In the genomic region with DNA sequence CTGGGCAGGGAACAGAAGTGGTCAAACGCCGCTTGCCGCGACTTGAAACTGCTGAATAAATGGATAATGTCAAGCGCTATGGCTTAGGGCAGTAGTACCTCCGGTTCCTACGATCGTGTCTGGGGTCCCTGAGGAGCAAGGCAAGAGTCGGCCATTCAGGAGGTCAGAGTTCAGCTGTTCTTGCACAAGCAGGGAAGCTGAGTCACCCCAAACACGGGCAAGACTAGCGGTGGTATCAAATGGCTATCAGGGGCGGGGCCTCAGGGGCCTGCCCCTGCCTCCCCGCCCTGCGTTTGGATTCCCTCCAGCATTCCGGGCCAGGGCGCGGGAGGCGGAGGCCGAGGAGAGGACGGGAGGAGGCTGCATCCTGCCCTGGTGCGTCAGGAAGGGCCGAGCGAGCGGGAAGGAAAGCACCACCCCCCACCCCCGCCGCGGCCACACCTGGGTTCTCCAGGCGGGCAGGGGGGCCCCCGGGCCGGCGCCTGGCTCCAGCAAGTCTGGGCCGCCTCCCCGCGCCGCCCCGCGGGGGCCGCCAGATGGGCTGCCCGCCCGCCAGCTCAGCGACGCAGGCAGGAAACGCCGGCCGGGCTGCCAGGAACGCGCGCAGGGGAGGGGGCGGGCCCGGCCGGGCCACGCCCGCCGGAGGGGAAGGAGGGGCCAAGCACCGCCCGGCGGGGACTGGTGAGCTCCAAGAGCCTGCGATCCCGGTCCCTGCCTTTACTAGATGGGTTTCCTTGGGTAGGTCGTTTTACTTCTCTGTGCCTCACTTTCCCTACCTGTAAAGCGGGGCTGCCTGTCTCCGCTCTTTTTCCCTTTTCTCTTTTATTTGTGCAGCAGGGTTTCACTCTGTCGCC, we compare ENCODE assay signal across 1 cellular context.
TF ChIP-seq lines count a peak whose summit lies in the region.

No MANE protein-coding gene starts in this region.

TF ChIP-seq in HepG2, 621 proteins besides CTCF, POLR2A, EP300 and RAD21 (continued from another document and continues in another):
- TF ChIP-seq, protein P1, sequence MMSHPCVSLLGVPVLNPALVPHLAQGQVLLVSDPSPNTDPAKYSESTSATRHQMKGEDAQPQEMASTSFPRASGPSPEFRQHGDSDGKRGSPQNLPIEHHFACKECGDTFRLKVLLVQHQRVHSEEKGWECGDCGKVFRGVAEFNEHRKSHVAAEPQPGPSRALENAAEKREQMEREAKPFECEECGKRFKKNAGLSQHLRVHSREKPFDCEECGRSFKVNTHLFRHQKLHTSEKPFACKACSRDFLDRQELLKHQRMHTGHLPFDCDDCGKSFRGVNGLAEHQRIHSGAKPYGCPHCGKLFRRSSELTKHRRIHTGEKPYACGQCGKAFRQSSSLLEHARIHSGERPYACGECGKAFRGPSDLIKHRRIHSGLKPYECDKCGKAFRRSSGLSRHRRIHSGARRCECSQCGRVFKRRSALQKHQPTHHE (CRISPR knock-in tag; IDR thresholded peaks at IDR 0.05; ENCODE audit: borderline replicate concordance), result peak; percentile 93; the same call in 1 of the 2 replicates
- TF ChIP-seq ZNF343 (CRISPR knock-in tag; IDR thresholded peaks at IDR 0.05), result peak; percentile 94
- TF ChIP-seq, protein P2, sequence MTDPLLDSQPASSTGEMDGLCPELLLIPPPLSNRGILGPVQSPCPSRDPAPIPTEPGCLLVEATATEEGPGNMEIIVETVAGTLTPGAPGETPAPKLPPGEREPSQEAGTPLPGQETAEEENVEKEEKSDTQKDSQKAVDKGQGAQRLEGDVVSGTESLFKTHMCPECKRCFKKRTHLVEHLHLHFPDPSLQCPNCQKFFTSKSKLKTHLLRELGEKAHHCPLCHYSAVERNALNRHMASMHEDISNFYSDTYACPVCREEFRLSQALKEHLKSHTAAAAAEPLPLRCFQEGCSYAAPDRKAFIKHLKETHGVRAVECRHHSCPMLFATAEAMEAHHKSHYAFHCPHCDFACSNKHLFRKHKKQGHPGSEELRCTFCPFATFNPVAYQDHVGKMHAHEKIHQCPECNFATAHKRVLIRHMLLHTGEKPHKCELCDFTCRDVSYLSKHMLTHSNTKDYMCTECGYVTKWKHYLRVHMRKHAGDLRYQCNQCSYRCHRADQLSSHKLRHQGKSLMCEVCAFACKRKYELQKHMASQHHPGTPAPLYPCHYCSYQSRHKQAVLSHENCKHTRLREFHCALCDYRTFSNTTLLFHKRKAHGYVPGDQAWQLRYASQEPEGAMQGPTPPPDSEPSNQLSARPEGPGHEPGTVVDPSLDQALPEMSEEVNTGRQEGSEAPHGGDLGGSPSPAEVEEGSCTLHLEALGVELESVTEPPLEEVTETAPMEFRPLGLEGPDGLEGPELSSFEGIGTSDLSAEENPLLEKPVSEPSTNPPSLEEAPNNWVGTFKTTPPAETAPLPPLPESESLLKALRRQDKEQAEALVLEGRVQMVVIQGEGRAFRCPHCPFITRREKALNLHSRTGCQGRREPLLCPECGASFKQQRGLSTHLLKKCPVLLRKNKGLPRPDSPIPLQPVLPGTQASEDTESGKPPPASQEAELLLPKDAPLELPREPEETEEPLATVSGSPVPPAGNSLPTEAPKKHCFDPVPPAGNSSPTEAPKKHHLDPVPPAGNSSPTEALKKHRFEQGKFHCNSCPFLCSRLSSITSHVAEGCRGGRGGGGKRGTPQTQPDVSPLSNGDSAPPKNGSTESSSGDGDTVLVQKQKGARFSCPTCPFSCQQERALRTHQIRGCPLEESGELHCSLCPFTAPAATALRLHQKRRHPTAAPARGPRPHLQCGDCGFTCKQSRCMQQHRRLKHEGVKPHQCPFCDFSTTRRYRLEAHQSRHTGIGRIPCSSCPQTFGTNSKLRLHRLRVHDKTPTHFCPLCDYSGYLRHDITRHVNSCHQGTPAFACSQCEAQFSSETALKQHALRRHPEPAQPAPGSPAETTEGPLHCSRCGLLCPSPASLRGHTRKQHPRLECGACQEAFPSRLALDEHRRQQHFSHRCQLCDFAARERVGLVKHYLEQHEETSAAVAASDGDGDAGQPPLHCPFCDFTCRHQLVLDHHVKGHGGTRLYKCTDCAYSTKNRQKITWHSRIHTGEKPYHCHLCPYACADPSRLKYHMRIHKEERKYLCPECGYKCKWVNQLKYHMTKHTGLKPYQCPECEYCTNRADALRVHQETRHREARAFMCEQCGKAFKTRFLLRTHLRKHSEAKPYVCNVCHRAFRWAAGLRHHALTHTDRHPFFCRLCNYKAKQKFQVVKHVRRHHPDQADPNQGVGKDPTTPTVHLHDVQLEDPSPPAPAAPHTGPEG (CRISPR knock-in tag; IDR thresholded peaks at IDR 0.05), result peak; percentile 82
- TF ChIP-seq, protein P3, sequence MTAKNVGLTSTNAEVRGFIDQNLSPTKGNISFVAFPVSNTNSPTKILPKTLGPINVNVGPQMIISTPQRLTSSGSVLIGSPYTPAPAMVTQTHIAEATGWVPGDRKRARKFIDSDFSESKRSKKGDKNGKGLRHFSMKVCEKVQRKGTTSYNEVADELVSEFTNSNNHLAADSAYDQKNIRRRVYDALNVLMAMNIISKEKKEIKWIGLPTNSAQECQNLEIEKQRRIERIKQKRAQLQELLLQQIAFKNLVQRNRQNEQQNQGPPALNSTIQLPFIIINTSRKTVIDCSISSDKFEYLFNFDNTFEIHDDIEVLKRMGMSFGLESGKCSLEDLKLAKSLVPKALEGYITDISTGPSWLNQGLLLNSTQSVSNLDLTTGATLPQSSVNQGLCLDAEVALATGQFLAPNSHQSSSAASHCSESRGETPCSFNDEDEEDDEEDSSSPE (CRISPR knock-in tag; IDR thresholded peaks at IDR 0.05), result peak; percentile 92
- TF ChIP-seq KLF9 (CRISPR knock-in tag; IDR thresholded peaks at IDR 0.05; ENCODE audit: low read depth), result peak; percentile 45
- peak; percentile 99 for TF ChIP-seq NR2F6 (IDR thresholded peaks at IDR 0.05)
- TF ChIP-seq NR2F6 (CRISPR knock-in tag; IDR thresholded peaks at IDR 0.05), result peak; percentile 100
- TF ChIP-seq, protein P4, sequence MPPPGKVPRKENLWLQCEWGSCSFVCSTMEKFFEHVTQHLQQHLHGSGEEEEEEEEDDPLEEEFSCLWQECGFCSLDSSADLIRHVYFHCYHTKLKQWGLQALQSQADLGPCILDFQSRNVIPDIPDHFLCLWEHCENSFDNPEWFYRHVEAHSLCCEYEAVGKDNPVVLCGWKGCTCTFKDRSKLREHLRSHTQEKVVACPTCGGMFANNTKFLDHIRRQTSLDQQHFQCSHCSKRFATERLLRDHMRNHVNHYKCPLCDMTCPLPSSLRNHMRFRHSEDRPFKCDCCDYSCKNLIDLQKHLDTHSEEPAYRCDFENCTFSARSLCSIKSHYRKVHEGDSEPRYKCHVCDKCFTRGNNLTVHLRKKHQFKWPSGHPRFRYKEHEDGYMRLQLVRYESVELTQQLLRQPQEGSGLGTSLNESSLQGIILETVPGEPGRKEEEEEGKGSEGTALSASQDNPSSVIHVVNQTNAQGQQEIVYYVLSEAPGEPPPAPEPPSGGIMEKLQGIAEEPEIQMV (CRISPR knock-in tag; IDR thresholded peaks at IDR 0.05; ENCODE audit: low read depth), result peak; percentile 75; the same call in 1 of the 2 replicates
- peak; percentile 82; the same call in 1 of the 2 replicates for TF ChIP-seq KDM5B (CRISPR knock-in tag; IDR thresholded peaks at IDR 0.05; ENCODE audit: borderline replicate concordance)
- TF ChIP-seq, protein P5, sequence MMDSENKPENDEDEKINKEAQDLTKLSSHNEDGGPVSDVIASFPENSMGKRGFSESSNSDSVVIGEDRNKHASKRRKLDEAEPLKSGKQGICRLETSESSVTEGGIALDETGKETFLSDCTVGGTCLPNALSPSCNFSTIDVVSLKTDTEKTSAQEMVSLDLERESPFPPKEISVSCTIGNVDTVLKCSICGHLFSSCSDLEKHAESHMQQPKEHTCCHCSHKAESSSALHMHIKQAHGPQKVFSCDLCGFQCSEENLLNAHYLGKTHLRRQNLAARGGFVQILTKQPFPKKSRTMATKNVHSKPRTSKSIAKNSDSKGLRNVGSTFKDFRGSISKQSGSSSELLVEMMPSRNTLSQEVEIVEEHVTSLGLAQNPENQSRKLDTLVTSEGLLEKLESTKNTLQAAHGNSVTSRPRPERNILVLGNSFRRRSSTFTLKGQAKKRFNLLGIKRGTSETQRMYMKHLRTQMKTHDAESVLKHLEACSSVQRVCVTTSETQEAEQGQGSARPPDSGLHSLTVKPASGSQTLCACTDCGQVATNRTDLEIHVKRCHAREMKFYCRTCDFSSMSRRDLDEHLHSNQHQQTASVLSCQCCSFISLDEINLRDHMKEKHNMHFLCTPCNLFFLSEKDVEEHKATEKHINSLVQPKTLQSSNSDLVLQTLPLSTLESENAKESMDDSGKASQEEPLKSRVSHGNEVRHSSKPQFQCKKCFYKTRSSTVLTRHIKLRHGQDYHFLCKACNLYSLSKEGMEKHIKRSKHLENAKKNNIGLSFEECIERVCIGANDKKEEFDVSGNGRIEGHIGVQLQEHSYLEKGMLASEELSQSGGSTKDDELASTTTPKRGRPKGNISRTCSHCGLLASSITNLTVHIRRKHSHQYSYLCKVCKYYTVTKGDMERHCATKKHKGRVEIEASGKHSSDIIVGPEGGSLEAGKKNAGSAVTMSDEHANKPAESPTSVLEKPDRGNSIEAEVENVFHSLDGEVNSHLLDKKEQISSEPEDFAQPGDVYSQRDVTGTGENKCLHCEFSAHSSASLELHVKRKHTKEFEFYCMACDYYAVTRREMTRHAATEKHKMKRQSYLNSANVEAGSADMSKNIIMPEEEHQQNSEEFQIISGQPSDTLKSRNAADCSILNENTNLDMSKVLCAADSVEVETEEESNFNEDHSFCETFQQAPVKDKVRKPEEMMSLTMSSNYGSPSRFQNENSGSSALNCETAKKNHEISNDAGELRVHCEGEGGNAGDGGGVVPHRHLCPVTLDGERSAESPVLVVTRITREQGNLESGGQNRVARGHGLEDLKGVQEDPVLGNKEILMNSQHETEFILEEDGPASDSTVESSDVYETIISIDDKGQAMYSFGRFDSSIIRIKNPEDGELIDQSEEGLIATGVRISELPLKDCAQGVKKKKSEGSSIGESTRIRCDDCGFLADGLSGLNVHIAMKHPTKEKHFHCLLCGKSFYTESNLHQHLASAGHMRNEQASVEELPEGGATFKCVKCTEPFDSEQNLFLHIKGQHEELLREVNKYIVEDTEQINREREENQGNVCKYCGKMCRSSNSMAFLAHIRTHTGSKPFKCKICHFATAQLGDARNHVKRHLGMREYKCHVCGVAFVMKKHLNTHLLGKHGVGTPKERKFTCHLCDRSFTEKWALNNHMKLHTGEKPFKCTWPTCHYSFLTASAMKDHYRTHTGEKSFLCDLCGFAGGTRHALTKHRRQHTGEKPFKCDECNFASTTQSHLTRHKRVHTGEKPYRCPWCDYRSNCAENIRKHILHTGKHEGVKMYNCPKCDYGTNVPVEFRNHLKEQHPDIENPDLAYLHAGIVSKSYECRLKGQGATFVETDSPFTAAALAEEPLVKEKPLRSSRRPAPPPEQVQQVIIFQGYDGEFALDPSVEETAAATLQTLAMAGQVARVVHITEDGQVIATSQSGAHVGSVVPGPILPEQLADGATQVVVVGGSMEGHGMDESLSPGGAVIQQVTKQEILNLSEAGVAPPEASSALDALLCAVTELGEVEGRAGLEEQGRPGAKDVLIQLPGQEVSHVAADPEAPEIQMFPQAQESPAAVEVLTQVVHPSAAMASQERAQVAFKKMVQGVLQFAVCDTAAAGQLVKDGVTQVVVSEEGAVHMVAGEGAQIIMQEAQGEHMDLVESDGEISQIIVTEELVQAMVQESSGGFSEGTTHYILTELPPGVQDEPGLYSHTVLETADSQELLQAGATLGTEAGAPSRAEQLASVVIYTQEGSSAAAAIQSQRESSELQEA (CRISPR knock-in tag; IDR thresholded peaks at IDR 0.05; ENCODE audit: not compliant biosample characterization), result peak; percentile 96
- TF ChIP-seq, protein P6, sequence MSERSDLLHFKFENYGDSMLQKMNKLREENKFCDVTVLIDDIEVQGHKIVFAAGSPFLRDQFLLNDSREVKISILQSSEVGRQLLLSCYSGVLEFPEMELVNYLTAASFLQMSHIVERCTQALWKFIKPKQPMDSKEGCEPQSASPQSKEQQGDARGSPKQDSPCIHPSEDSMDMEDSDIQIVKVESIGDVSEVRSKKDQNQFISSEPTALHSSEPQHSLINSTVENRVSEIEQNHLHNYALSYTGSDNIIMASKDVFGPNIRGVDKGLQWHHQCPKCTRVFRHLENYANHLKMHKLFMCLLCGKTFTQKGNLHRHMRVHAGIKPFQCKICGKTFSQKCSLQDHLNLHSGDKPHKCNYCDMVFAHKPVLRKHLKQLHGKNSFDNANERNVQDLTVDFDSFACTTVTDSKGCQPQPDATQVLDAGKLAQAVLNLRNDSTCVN (CRISPR knock-in tag; IDR thresholded peaks at IDR 0.05; ENCODE audit: borderline replicate concordance), result peak; percentile 71; the same call in 1 of the 2 replicates
- no peak for TF ChIP-seq SP2 (CRISPR knock-in tag; IDR thresholded peaks at IDR 0.05)
- no peak for TF ChIP-seq ZNF484 (CRISPR knock-in tag; IDR thresholded peaks at IDR 0.05; ENCODE audit: borderline replicate concordance, low read depth)
- peak; percentile 85; the same call in 1 of the 2 replicates for TF ChIP-seq ZSCAN25 (CRISPR knock-in tag; IDR thresholded peaks at IDR 0.05)
- TF ChIP-seq ZNF12 (CRISPR knock-in tag; IDR thresholded peaks at IDR 0.05), result peak; percentile 53; the same call in 1 of the 2 replicates
- TF ChIP-seq, protein P7, sequence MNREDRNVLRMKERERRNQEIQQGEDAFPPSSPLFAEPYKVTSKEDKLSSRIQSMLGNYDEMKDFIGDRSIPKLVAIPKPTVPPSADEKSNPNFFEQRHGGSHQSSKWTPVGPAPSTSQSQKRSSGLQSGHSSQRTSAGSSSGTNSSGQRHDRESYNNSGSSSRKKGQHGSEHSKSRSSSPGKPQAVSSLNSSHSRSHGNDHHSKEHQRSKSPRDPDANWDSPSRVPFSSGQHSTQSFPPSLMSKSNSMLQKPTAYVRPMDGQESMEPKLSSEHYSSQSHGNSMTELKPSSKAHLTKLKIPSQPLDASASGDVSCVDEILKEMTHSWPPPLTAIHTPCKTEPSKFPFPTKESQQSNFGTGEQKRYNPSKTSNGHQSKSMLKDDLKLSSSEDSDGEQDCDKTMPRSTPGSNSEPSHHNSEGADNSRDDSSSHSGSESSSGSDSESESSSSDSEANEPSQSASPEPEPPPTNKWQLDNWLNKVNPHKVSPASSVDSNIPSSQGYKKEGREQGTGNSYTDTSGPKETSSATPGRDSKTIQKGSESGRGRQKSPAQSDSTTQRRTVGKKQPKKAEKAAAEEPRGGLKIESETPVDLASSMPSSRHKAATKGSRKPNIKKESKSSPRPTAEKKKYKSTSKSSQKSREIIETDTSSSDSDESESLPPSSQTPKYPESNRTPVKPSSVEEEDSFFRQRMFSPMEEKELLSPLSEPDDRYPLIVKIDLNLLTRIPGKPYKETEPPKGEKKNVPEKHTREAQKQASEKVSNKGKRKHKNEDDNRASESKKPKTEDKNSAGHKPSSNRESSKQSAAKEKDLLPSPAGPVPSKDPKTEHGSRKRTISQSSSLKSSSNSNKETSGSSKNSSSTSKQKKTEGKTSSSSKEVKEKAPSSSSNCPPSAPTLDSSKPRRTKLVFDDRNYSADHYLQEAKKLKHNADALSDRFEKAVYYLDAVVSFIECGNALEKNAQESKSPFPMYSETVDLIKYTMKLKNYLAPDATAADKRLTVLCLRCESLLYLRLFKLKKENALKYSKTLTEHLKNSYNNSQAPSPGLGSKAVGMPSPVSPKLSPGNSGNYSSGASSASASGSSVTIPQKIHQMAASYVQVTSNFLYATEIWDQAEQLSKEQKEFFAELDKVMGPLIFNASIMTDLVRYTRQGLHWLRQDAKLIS (CRISPR knock-in tag; IDR thresholded peaks at IDR 0.05), result peak; percentile 93
- peak; percentile 90 for TF ChIP-seq ZMYM4 (CRISPR knock-in tag; IDR thresholded peaks at IDR 0.05)
- TF ChIP-seq CBX5 (CRISPR knock-in tag; IDR thresholded peaks at IDR 0.05; ENCODE audit: borderline replicate concordance), result peak; percentile 97
- peak; percentile 49; the same call in 1 of the 2 replicates for TF ChIP-seq ZNF224 (CRISPR knock-in tag; IDR thresholded peaks at IDR 0.05)
